In genomic region chr17:9842057-9842758, GRCh38 we compare ENCODE assay signal across 12 cellular contexts. TPM values are rescaled to one million over a fixed set of nuclear protein-coding genes. Genes with fewer than 3 reads are reported as not detected.
A peak's percentile ranks its signal among the peaks of the same experiment; 100 is the strongest.
DNase-seq lines count a peak whose midpoint lies in the region; ATAC-seq and TF ChIP-seq lines count a peak whose summit lies in the region.
"Had no signal": no experiment of that assay in that cellular context is flagged by ENCODE, and none has a peak within 500 bp of the region (broad histone marks: within the 10 kb centered on the region; RNA-seq: fewer than 3 reads in every experiment).

No MANE protein-coding gene starts in this region.

- H3K27me3 Mint-ChIP-seq in stimulated activated naive CD8-positive, alpha-beta T cell treated with anti-CD3 and anti-CD28 coated beads, Interleukin-15, amount 100 ng/mL, for 72 hours = peaks cover 28% of the 10 kb centered on the region

- H3K9me3 ChIP-seq in heart left ventricle (no peaks in the 10 kb centered on the region), prostate gland (no peaks in the 10 kb centered on the region)

- ATAC-seq in heart left ventricle = peak; percentile 84 to 92 (median 88)
- no peak for ATAC-seq in HG03280 (IDR thresholded peaks at IDR 0.05; ENCODE audit: unreplicated experiment)
- ATAC-seq in stimulated activated naive CD8-positive, alpha-beta T cell treated with anti-CD3 and anti-CD28 coated beads, Interleukin-15, amount 100 ng/mL, for 72 hours = no peak
- ATAC-seq: foreskin keratinocyte had no signal

- DNase-seq in AG08395 (ENCODE audit: low spot score) = peak; percentile 52
- DNase-seq in anterior cingulate cortex (lab: John Stamatoyannopoulos, UW) = peak in 31 of 58 donors; percentile 4 to 62 (median 22)
- DNase-seq in heart left ventricle = peak in 3 of 5 donors; percentile 44 to 71 (median 68)
- peak; percentile 51 for DNase-seq in prostate gland (ENCODE audit: low spot score)
- no peak for DNase-seq in NCI-H510A treated with DMSO at 0.1 percent for 48 hours (lab: John Stamatoyannopoulos, UW)
- DNase-seq in stimulated activated naive CD8-positive, alpha-beta T cell treated with anti-CD3 and anti-CD28 coated beads, Interleukin-15, amount 100 ng/mL, for 72 hours = no peak
- DNase-seq in activated naive CD4-positive, alpha-beta T cell (lab: John Stamatoyannopoulos, UW) = no peak
- DNase-seq: activated CD4-positive, alpha-beta T cell treated with anti-CD3 and anti-CD28 coated beads for 1 hour; foreskin keratinocyte had no signal

- no peaks in the 10 kb centered on the region for H3K9me3 Mint-ChIP-seq in stimulated activated naive CD8-positive, alpha-beta T cell treated with anti-CD3 and anti-CD28 coated beads, Interleukin-15, amount 100 ng/mL, for 72 hours
- H3K9me3 Mint-ChIP-seq: activated naive CD4-positive, alpha-beta T cell treated with anti-CD3 and anti-CD28 coated beads, Interleukin-2, amount 50 U/mL, for 24 hours; neural crest cell had no signal

- H3K4me1 ChIP-seq in heart left ventricle = peaks cover 0 to 37% (median 14%) of the 10 kb centered on the region in 12 donors
- no peaks in the 10 kb centered on the region for H3K4me1 ChIP-seq in prostate gland (replicated peaks)
- H3K4me1 ChIP-seq: foreskin keratinocyte had no signal

- intact Hi-C loops in heart left ventricle (cut with DNase I) (no loop called here), prostate gland (cut with DNase I) (no loop called here)

- H3K27ac Mint-ChIP-seq in stimulated activated naive CD8-positive, alpha-beta T cell treated with anti-CD3 and anti-CD28 coated beads, Interleukin-15, amount 100 ng/mL, for 72 hours = no peak overlapping the region
- H3K27ac Mint-ChIP-seq: activated naive CD4-positive, alpha-beta T cell treated with anti-CD3 and anti-CD28 coated beads, Interleukin-2, amount 50 U/mL, for 24 hours had no signal

- H3K4me3 ChIP-seq in heart left ventricle (no peak overlapping the region), prostate gland (no peak overlapping the region)

- H3K27ac ChIP-seq in heart left ventricle = peak overlapping the region; percentile 1 to 87 (median 56)
- peak overlapping the region; percentile 55 to 61 for H3K27ac ChIP-seq in prostate gland
- H3K27ac ChIP-seq: foreskin keratinocyte had no signal

- TF ChIP-seq POLR2A in heart left ventricle (IDR thresholded peaks at IDR 0.05) (no peak), prostate gland (IDR thresholded peaks at IDR 0.05) (no peak)

- 36 to 53% (median 40%) methylated on average over 11 to 14 of the region's 14 CpGs for WGBS in heart left ventricle, 4 donors
- 28% methylated on average over 14 of the region's 14 CpGs for WGBS in prostate gland

- no peaks in the 10 kb centered on the region for H3K4me1 Mint-ChIP-seq in stimulated activated naive CD8-positive, alpha-beta T cell treated with anti-CD3 and anti-CD28 coated beads, Interleukin-15, amount 100 ng/mL, for 72 hours
- H3K4me1 Mint-ChIP-seq: activated naive CD4-positive, alpha-beta T cell treated with anti-CD3 and anti-CD28 coated beads, Interleukin-2, amount 50 U/mL, for 24 hours had no signal

- H3K4me3 Mint-ChIP-seq in stimulated activated naive CD8-positive, alpha-beta T cell treated with anti-CD3 and anti-CD28 coated beads, Interleukin-15, amount 100 ng/mL, for 72 hours = no peak overlapping the region
- H3K4me3 Mint-ChIP-seq: activated naive CD4-positive, alpha-beta T cell treated with anti-CD3 and anti-CD28 coated beads, Interleukin-2, amount 50 U/mL, for 24 hours; neural crest cell had no signal

- no peaks in the 10 kb centered on the region for H3K27me3 ChIP-seq in heart left ventricle
- H3K27me3 ChIP-seq in prostate gland (replicated peaks; ENCODE audit: insufficient read depth) = no peaks in the 10 kb centered on the region
- H3K27me3 ChIP-seq: foreskin keratinocyte had no signal

- H3K36me3 ChIP-seq in heart left ventricle (no peaks in the 10 kb centered on the region), prostate gland (no peaks in the 10 kb centered on the region)

- TF ChIP-seq CTCF in heart left ventricle (IDR thresholded peaks at IDR 0.05) (no peak), prostate gland (IDR thresholded peaks at IDR 0.05) (no peak)

RNA-seq across cellular contexts. Expression of gene GLP2R, which starts 16.5 kb away (rescaled TPM):
- total RNA-seq in heart left ventricle (under 1 TPM in 6 of 9 donors, not detected in 3; 0.05 to 0.91 (median 0.15) TPM), prostate gland (1 to 10 TPM in 1 of 2 donors, under 1 TPM in 1; 0.34 to 1.5 TPM)
- under 1 TPM; 0.07 to 0.19 TPM for polyA plus RNA-seq in heart left ventricle
- total RNA-seq: foreskin keratinocyte, neural crest cell had no signal
- polyA plus RNA-seq: foreskin keratinocyte had no signal

RNA-seq across cellular contexts. Expression of gene GSG1L2, which starts 20.3 kb away (rescaled TPM):
- total RNA-seq in heart left ventricle (not detected), prostate gland (not detected)
- polyA plus RNA-seq in heart left ventricle = not detected
- total RNA-seq: foreskin keratinocyte, neural crest cell had no signal
- polyA plus RNA-seq: foreskin keratinocyte had no signal

RNA-seq across cellular contexts. Expression of gene DHRS7C, which starts 50.8 kb away (rescaled TPM):
- 10 to 100 TPM in 8 of 9 donors, 1 to 10 TPM in 1; 1.8 to 71.2 (median 23.4) TPM for total RNA-seq in heart left ventricle
- polyA plus RNA-seq in heart left ventricle = 10 to 100 TPM; 11.3 to 38.6 TPM
- total RNA-seq in prostate gland = not detected
- total RNA-seq: foreskin keratinocyte, neural crest cell had no signal
- polyA plus RNA-seq: foreskin keratinocyte had no signal

Comparison
In these comparisons a context has a peak if more than half of its experiments do, and no peak if none do; other contexts are left out.
1. DNase-seq: peak in AG08395 (single experiment), anterior cingulate cortex (31 of 58), heart left ventricle (3 of 5) and prostate gland (single experiment); none in NCI-H510A treated with DMSO at 0.1 percent for 48 hours (single experiment), stimulated activated naive CD8-positive, alpha-beta T cell treated with anti-CD3 and anti-CD28 coated beads, Interleukin-15, amount 100 ng/mL, for 72 hours (0 of 2) and activated naive CD4-positive, alpha-beta T cell (0 of 4).
2. ATAC-seq: peak in heart left ventricle (4 of 4); none in HG03280 (single experiment) and stimulated activated naive CD8-positive, alpha-beta T cell treated with anti-CD3 and anti-CD28 coated beads, Interleukin-15, amount 100 ng/mL, for 72 hours (single experiment).